21 cellular contexts compared by ENCODE assay signal in genomic region chr1:38241594-38242331, GRCh38.
"Had no signal": no experiment of that assay in that cellular context is flagged by ENCODE, and none has a peak within 500 bp of the region (broad histone marks: within the 10 kb centered on the region; RNA-seq: fewer than 3 reads in every experiment).

No MANE protein-coding gene starts in this region.

- H3K4me1 Mint-ChIP-seq: activated naive CD4-positive, alpha-beta T cell treated with anti-CD3 and anti-CD28 coated beads, Interleukin-2, amount 10 ng/mL, durations not matched to agents 7 days and 5 days; activated naive CD8-positive, alpha-beta T cell treated with anti-CD3 and anti-CD28 coated beads for 36 hours had no signal

- H3K27me3 Mint-ChIP-seq: activated naive CD8-positive, alpha-beta T cell treated with anti-CD3 and anti-CD28 coated beads for 36 hours had no signal

- FAIRE-seq: colon had no signal

- ATAC-seq: activated CD4-positive, CD25-positive, alpha-beta regulatory T cell treated with anti-CD3 and anti-CD28 coated beads, Interleukin-2, amount 50 U/mL, for 24 hours; activated CD8-positive, alpha-beta T cell treated with anti-CD3 and anti-CD28 coated beads for 36 hours; activated T-cell treated with anti-CD3 and anti-CD28 coated beads, Interleukin-2, amount 50 U/mL, for 72 hours had no signal

- H3K27ac Mint-ChIP-seq: activated CD8-positive, alpha-beta T cell treated with anti-CD3 and anti-CD28 coated beads for 36 hours; activated naive CD4-positive, alpha-beta T cell treated with anti-CD3 and anti-CD28 coated beads, Interleukin-2, amount 10 ng/mL, durations not matched to agents 7 days and 5 days; activated naive CD8-positive, alpha-beta T cell treated with anti-CD3 and anti-CD28 coated beads for 36 hours; activated T-cell treated with anti-CD3 and anti-CD28 coated beads, Interleukin-2, amount 50 U/mL, for 72 hours; activated T-helper 2 cell treated with anti-CD3 and anti-CD28 coated beads, Interferon-gamma antibody, Interleukin-2, Interleukin-4, amounts not matched to agents 10 μg/mL and 5 μg/mL and 100 μg/mL, durations not matched to agents 14 hours and 24 hours and 36 hours had no signal

- H3K9me3 Mint-ChIP-seq: activated CD8-positive, alpha-beta T cell treated with anti-CD3 and anti-CD28 coated beads for 36 hours; activated naive CD4-positive, alpha-beta T cell treated with anti-CD3 and anti-CD28 coated beads, Interleukin-2, amount 10 ng/mL, durations not matched to agents 7 days and 5 days; activated naive CD8-positive, alpha-beta T cell treated with anti-CD3 and anti-CD28 coated beads for 36 hours; activated T-cell treated with anti-CD3 and anti-CD28 coated beads, Interleukin-2, amount 50 U/mL, for 72 hours; activated T-helper 2 cell treated with anti-CD3 and anti-CD28 coated beads, Interferon-gamma antibody, Interleukin-2, Interleukin-4, amounts not matched to agents 10 μg/mL and 5 μg/mL and 100 μg/mL, durations not matched to agents 14 hours and 24 hours and 36 hours had no signal

- H3K36me3 ChIP-seq: WERI-Rb-1 had no signal

- DNase-seq: activated CD4-positive, alpha-beta T cell treated with anti-CD3 and anti-CD28 coated beads for 4 hours; activated CD8-positive, alpha-beta memory T cell treated with anti-CD3 and anti-CD28 coated beads, Interleukin-2, amount 50 U/mL, for 4 hours; activated CD8-positive, alpha-beta T cell treated with anti-CD3 and anti-CD28 coated beads for 36 hours; activated gamma-delta T cell treated with Interleukin-2 at 50 U/mL for 16 hours; activated naive CD4-positive, alpha-beta T cell treated with anti-CD3 and anti-CD28 coated beads, Interleukin-2, amount 10 ng/mL, durations not matched to agents 7 days and 5 days; activated naive CD8-positive, alpha-beta T cell treated with anti-CD3 and anti-CD28 coated beads for 36 hours; activated T-cell treated with anti-CD3 and anti-CD28 coated beads, Interleukin-2, amount 50 U/mL, for 72 hours; anterior cingulate cortex; cerebellar nuclear complex; KG1; NCI-H1092; NCI-H1694; NCI-H2029; NCI-H526; SIG-M5; T-helper 1 cell; WERI-Rb-1 had no signal

- H3K27ac ChIP-seq: SK-N-MC, WERI-Rb-1 had no signal

- H3K4me3 Mint-ChIP-seq: activated CD8-positive, alpha-beta T cell treated with anti-CD3 and anti-CD28 coated beads for 36 hours; activated naive CD4-positive, alpha-beta T cell treated with anti-CD3 and anti-CD28 coated beads, Interleukin-2, amount 10 ng/mL, durations not matched to agents 7 days and 5 days; activated naive CD8-positive, alpha-beta T cell treated with anti-CD3 and anti-CD28 coated beads for 36 hours; activated T-cell treated with anti-CD3 and anti-CD28 coated beads, Interleukin-2, amount 50 U/mL, for 72 hours had no signal

- H3K4me3 ChIP-seq: SK-N-MC had no signal

- H3K36me3 Mint-ChIP-seq: activated naive CD4-positive, alpha-beta T cell treated with anti-CD3 and anti-CD28 coated beads, Interleukin-2, amount 10 ng/mL, durations not matched to agents 7 days and 5 days; activated naive CD8-positive, alpha-beta T cell treated with anti-CD3 and anti-CD28 coated beads for 36 hours had no signal
